21 cellular contexts compared by ENCODE assay signal in the genomic region with DNA sequence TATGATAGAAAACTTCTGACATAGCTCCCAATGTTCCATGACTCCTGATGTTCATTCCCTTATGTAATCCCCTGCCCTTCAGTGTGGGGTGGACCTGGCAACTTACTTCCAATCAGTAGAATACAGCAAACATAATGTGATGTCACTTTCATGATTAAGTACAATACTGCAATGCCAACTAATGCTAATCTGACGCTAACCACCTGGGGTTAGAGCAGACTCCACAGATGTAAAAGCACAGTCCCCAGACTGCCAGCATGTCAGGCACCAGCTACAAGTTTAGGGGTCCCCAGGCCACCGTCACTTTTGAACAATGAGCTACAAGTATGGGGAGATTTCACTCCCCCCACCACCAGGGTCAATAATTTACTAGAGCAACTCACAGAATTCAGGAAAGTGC. TPM values are rescaled to one million over a fixed set of nuclear protein-coding genes. Genes with fewer than 3 reads are reported as not detected.
DNase-seq lines count a peak whose midpoint lies in the region; ATAC-seq, FAIRE-seq and TF ChIP-seq lines count a peak whose summit lies in the region.
"Had no signal": no experiment of that assay in that cellular context is flagged by ENCODE, and none has a peak within 500 bp of the region (broad histone marks: within the 10 kb centered on the region; RNA-seq: fewer than 3 reads in every experiment).

No MANE protein-coding gene starts in this region.

- DNase-seq in SK-N-SH (peak; percentile 16), SK-N-MC (ENCODE audit: low read depth, low spot score) (no peak), kidney tubule cell (ENCODE audit: low spot score) (peak; percentile 28), NCI-H146 (lab: John Stamatoyannopoulos, UW) (no peak), NCI-H2107 treated with DMSO at 0.1 percent for 48 hours (lab: John Stamatoyannopoulos, UW; ENCODE audit: unreplicated experiment) (no peak), RCC 7860 (ENCODE audit: low spot score) (no peak), urothelium cell line (ENCODE audit: low spot score) (no peak)
- DNase-seq: 8988T, GOT3, Kasumi-1, NCI-H1092 treated with DMSO at 0.1 percent for 48 hours, NCI-H1436, NCI-H1930, NCI-H2107, NCI-H446 treated with DMSO at 0.1 percent for 48 hours, NCI-H526, Peyer's patch, SIG-M5, T-cell had no signal

- FAIRE-seq in RCC 7860 (lab: Jason Lieb, UNC) (no peak), urothelium cell line (lab: Jason Lieb, UNC) (no peak)

- no peaks in the 10 kb centered on the region for H3K79me2 ChIP-seq in SK-N-SH (ENCODE audit: insufficient read depth)

- no peaks in the 10 kb centered on the region for H3F3A ChIP-seq in SK-N-SH (replicated peaks; ENCODE audit: insufficient read depth)

- CTCF ChIA-PET in SK-N-SH (lab: Yijun Ruan, JAX): interaction anchor here (1.2 to 1.8 kb wide), 2 partner anchors 17 to 31 kb away, joined by 3 to 6 read pairs; no protein-coding TSS in a partner anchor

- no peak overlapping the region for H3K27ac ChIP-seq in SK-N-SH (ENCODE audit: low read depth in 2 of 2, low read length in 1 of 2)
- peak overlapping the region; percentile 88 for H3K27ac ChIP-seq in SK-N-MC
- H3K27ac ChIP-seq: Peyer's patch had no signal

- H4K20me1 ChIP-seq in SK-N-SH (ENCODE audit: insufficient read depth): no peaks in the 10 kb centered on the region

- H3K4me3 ChIP-seq in SK-N-SH (ENCODE audit: low read depth in 2 of 2, low read length in 1 of 2): no peak overlapping the region
- H3K4me3 ChIP-seq in SK-N-MC: no peak overlapping the region
- H3K4me3 ChIP-seq: HAP-1, Peyer's patch had no signal

- H3K9me3 ChIP-seq in SK-N-SH (no peaks in the 10 kb centered on the region), SK-N-MC (ENCODE audit: low read depth, low read length) (no peaks in the 10 kb centered on the region)
- H3K9me3 ChIP-seq: HAP-1, Peyer's patch had no signal

- POLR2A ChIA-PET in SK-N-SH (lab: Yijun Ruan, JAX): no interaction called here

- H3K9ac ChIP-seq in SK-N-SH: no peak overlapping the region
- no peak overlapping the region for H3K9ac ChIP-seq in SK-N-MC (ENCODE audit: insufficient read length)

- H3K36me3 ChIP-seq in SK-N-SH (replicated peaks in 1 of 2; ENCODE audit: control insufficient read depth in 1 of 2, insufficient read depth in 2 of 2, low read length in 1 of 2) (no peaks in the 10 kb centered on the region), SK-N-MC (ENCODE audit: insufficient read depth, low read length) (no peaks in the 10 kb centered on the region)
- H3K36me3 ChIP-seq: HAP-1, Peyer's patch had no signal

- no peaks in the 10 kb centered on the region for H3K4me1 ChIP-seq in SK-N-SH (ENCODE audit: control insufficient read depth in 1 of 2, insufficient read depth in 2 of 2, low read depth in 1 of 2, low read length in 1 of 2)
- H3K4me1 ChIP-seq: Peyer's patch had no signal

- no peak for TF ChIP-seq EP300 in SK-N-SH (IDR thresholded peaks at IDR 0.05; ENCODE audit: borderline replicate concordance in 1 of 2, low read depth in 1 of 2, low read length in 1 of 2)

- H2AFZ ChIP-seq in SK-N-SH (ENCODE audit: low read depth): no peak overlapping the region

- WGBS in SK-N-SH (ENCODE audit: low lambda C conversion rate): 71% methylated on average over 2 of the region's 2 CpGs

- no peak for TF ChIP-seq RAD21 in SK-N-SH (IDR thresholded peaks at IDR 0.05; ENCODE audit: low read length)

- no peak for TF ChIP-seq CTCF in SK-N-SH (IDR thresholded peaks at IDR 0.05)

- H3K9me2 ChIP-seq in SK-N-SH: no peaks in the 10 kb centered on the region

- ATAC-seq in SK-N-SH treated with all-trans-retinoic acid at 6 μM for 48 hours: no peak
- ATAC-seq: T-cell had no signal

- no peak overlapping the region for H3K4me2 ChIP-seq in SK-N-SH

- no peaks in the 10 kb centered on the region for H3K27me3 ChIP-seq in SK-N-SH (ENCODE audit: insufficient read depth)
- H3K27me3 ChIP-seq: Peyer's patch had no signal

TF ChIP-seq in SK-N-SH, 30 proteins besides CTCF, POLR2A, EP300 and RAD21:
- TF ChIP-seq SIN3A (IDR thresholded peaks at IDR 0.05; ENCODE audit: borderline replicate concordance, low read depth, low read length) (no peak), YY1 (IDR thresholded peaks at IDR 0.05; ENCODE audit: low read depth) (no peak)

TF ChIP-seq in SK-N-SH treated with all-trans-retinoic acid at 6 μM for 48 hours, 23 proteins besides CTCF, POLR2A, EP300 and RAD21:
- TF ChIP-seq SNAI2 (CRISPR knock-in tag; IDR thresholded peaks at IDR 0.05) (no peak), OSR1 (CRISPR knock-in tag; IDR thresholded peaks at IDR 0.05) (no peak), ISL1 (CRISPR knock-in tag; IDR thresholded peaks at IDR 0.05) (no peak), ZNF70 (CRISPR knock-in tag; IDR thresholded peaks at IDR 0.05) (no peak), ZC3H10 (CRISPR knock-in tag; IDR thresholded peaks at IDR 0.05) (no peak), PPARA (CRISPR knock-in tag; IDR thresholded peaks at IDR 0.05; ENCODE audit: borderline replicate concordance) (no peak), ZFP3 (CRISPR knock-in tag; IDR thresholded peaks at IDR 0.05) (no peak), PATZ1 (CRISPR knock-in tag; IDR thresholded peaks at IDR 0.05; ENCODE audit: borderline replicate concordance) (no peak), GLIS3 (CRISPR knock-in tag; IDR thresholded peaks at IDR 0.05) (no peak)

RNA-seq across cellular contexts. Expression of gene FBXO28, which starts 32.3 kb away (rescaled TPM):
- 8.1 and 12.1 TPM in 2 replicates for polyA plus RNA-seq in SK-N-SH (2012; rRNA removed)
- 12.2 and 13.5 TPM in 2 replicates for polyA plus RNA-seq in SK-N-SH (2012; cell fraction: cytosol; rRNA removed)
- 6.4 and 11.4 TPM in 2 replicates for polyA plus RNA-seq in SK-N-SH (2012; cell fraction: nucleus; rRNA removed)

Comparison
In these comparisons a context has a peak if more than half of its experiments do, and no peak if none do; other contexts are left out.
1. DNase-seq: peak in SK-N-SH (single experiment) and kidney tubule cell (single experiment); none in SK-N-MC (single experiment), NCI-H146 (single experiment), NCI-H2107 treated with DMSO at 0.1 percent for 48 hours (single experiment), RCC 7860 (single experiment) and urothelium cell line (single experiment).